Comparison of ENCODE assay signal across 27 cellular contexts in the genomic region with DNA sequence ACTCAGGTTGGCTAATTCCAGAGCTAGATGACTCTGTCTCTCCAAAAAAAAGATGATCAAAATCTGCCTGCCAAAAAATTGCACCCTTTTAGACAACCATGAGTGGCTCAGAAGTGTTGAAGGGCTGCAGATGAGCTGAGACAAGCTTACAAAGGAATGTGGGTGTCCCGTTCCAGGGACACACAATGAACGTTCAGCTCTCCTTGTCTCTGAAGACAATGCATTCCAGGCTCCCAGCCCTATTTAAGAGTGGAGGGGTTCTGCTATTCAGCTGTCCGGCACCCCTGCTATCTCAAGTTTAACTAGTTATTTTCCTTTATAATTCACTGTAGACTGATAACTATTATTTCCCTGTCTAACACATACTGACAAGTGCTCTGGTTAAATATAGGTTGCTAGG.
"Had no signal": no experiment of that assay in that cellular context is flagged by ENCODE, and none has a peak within 500 bp of the region (broad histone marks: within the 10 kb centered on the region; RNA-seq: fewer than 3 reads in every experiment).

No MANE protein-coding gene starts in this region.

- H3K36me3 ChIP-seq: ascending aorta, breast epithelium, cardiac muscle cell, colonic mucosa, esophagus muscularis mucosa, gastrocnemius medialis, heart left ventricle had no signal

- H3K4me3 ChIP-seq: ascending aorta, breast epithelium, cardiac muscle cell, colonic mucosa, esophagus muscularis mucosa, gastrocnemius medialis, heart left ventricle had no signal

- H3K9me3 ChIP-seq: ascending aorta, breast epithelium, colonic mucosa, esophagus muscularis mucosa, gastrocnemius medialis had no signal

- H3K27ac ChIP-seq: ascending aorta, breast epithelium, cardiac muscle cell, colonic mucosa, esophagus muscularis mucosa, foreskin keratinocyte, gastrocnemius medialis, heart left ventricle had no signal

- H3K4me1 ChIP-seq: ascending aorta, breast epithelium, colonic mucosa, esophagus muscularis mucosa, foreskin keratinocyte, gastrocnemius medialis, heart left ventricle had no signal

- DNase-seq: activated CD4-positive, alpha-beta memory T cell treated with anti-CD3 and anti-CD28 coated beads, Interleukin-2, amount 10 ng/mL, durations not matched to agents 7 days and 5 days; activated CD4-positive, alpha-beta T cell treated with anti-CD3 and anti-CD28 coated beads for 1 hour; activated CD4-positive, alpha-beta T cell treated with anti-CD3 and anti-CD28 coated beads for 4 hours; activated CD4-positive, alpha-beta T cell treated with anti-CD3 and anti-CD28 coated beads, Interleukin-2, amount 10 ng/mL, durations not matched to agents 7 days and 5 days; activated CD4-positive, alpha-beta T cell treated with anti-CD3 and anti-CD28 coated beads, Interleukin-2, amount 50 U/mL, for 4 hours; activated CD8-positive, alpha-beta memory T cell treated with anti-CD3 and anti-CD28 coated beads, Interleukin-2, amount 50 U/mL, for 48 hours; activated gamma-delta T cell; activated naive CD4-positive, alpha-beta T cell; activated naive CD4-positive, alpha-beta T cell treated with anti-CD3 and anti-CD28 coated beads, Interleukin-2, amount 10 ng/mL, durations not matched to agents 7 days and 5 days; activated naive CD8-positive, alpha-beta T cell treated with anti-CD3 and anti-CD28 coated beads, Interleukin-2, amount 10 ng/mL, durations not matched to agents 7 days and 5 days; activated T-cell treated with anti-CD3 and anti-CD28 coated beads for 4 hours; activated T-cell treated with anti-CD3 and anti-CD28 coated beads, Interleukin-2, amount 50 U/mL, for 24 hours; activated T-cell treated with anti-CD3 and anti-CD28 coated beads, Interleukin-2, amount 50 U/mL, for 72 hours; central memory CD4-positive, alpha-beta T cell; cerebellar nuclear complex; colonic mucosa; effector CD8-positive, alpha-beta T cell; erythroblast; foreskin keratinocyte; gastrocnemius medialis; glutamatergic neuron; heart left ventricle; T-helper 2 cell had no signal

- H3K27me3 ChIP-seq: ascending aorta, breast epithelium, cardiac muscle cell, colonic mucosa, esophagus muscularis mucosa, gastrocnemius medialis, heart left ventricle had no signal
